15 cellular contexts compared by ENCODE assay signal in the genomic region with DNA sequence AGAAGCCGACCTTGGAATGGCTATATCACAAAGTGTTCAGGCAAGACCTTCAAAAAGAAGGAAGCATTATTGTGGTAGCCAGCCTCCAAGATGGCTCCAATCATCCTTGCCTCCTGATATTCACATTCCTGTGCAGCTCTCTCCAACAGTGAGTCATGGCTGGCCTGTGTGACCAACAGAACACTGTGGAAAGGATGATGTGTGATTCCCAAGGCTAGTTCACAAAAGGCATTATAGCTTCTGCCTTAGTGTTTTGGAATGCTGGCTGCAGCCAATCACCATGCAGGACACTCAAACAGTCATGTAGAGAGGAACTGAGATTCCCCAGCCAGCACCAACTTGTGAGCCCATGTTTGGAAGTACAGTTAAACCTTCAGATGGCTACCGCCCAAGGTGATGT.
DNase-seq lines count a peak whose midpoint lies in the region; ATAC-seq, FAIRE-seq and TF ChIP-seq lines count a peak whose summit lies in the region.
"Had no signal": no experiment of that assay in that cellular context is flagged by ENCODE, and none has a peak within 500 bp of the region (broad histone marks: within the 10 kb centered on the region; RNA-seq: fewer than 3 reads in every experiment).

No MANE protein-coding gene starts in this region.

- H3K9me3 ChIP-seq in A549 (no peaks in the 10 kb centered on the region), mammary epithelial cell (replicated peaks; ENCODE audit: insufficient read depth, low read length) (no peaks in the 10 kb centered on the region)
- H3K9me3 ChIP-seq: heart right ventricle had no signal

- H3K27ac ChIP-seq in A549 (no peak overlapping the region), mammary epithelial cell (ENCODE audit: insufficient read depth, low read depth, low read length) (peak overlapping the region; percentile 61)
- H3K27ac ChIP-seq: heart right ventricle had no signal

- WGBS in A549 (ENCODE audit: missing lambda C conversion rate): 80% methylated on average over 2 of the region's 2 CpGs
- 16% methylated on average over 2 of the region's 2 CpGs for WGBS in mammary epithelial cell (ENCODE audit: low coverage, missing lambda C conversion rate)

- H3K27ac Mint-ChIP-seq in activated T-helper 17 cell treated with anti-CD3 and anti-CD28 coated beads, Interleukin-2, amount 50 U/mL, for 72 hours: no peak overlapping the region
- H3K27ac Mint-ChIP-seq: T-cell had no signal

- DNase-seq in A549 (ENCODE audit: low read depth in 1 of 2, low spot score in 1 of 2) (peak; percentile 34 to 79), HT1080 (ENCODE audit: low read depth) (peak; percentile 98), mammary epithelial cell (peak; percentile 81), iris pigment epithelial cell (ENCODE audit: low read depth) (peak; percentile 100), CD1c-positive myeloid dendritic cell (ENCODE audit: extremely low spot score) (no peak)
- no peak for DNase-seq in activated CD4-positive, alpha-beta T cell treated with anti-CD3 and anti-CD28 coated beads, Interleukin-2, amount 50 U/mL, for 4 hours
- DNase-seq in activated CD4-positive, CD25-positive, alpha-beta regulatory T cell (lab: John Stamatoyannopoulos, UW): no peak
- DNase-seq: aorta; heart right ventricle; Karpas-422; NCI-H510A; stimulated activated CD4-positive, alpha-beta T cell treated with anti-CD3 and anti-CD28 coated beads, Interleukin-4, amount 100 ng/mL, for 4 hours; T-cell had no signal

- H3K4me2 ChIP-seq in A549 (no peak overlapping the region), mammary epithelial cell (ENCODE audit: insufficient read depth, low read depth, low read length) (peak overlapping the region; percentile 48)

- intact Hi-C loops in mammary epithelial cell (cut with micrococcal nuclease): no loop called here

- no peak for TF ChIP-seq RAD21 in A549 (conservative IDR thresholded peaks at IDR 0.05 in 1 of 2, IDR thresholded peaks at IDR 0.05 in 1 of 2)

- dilution Hi-C loops in mammary epithelial cell (cut with HindIII; ENCODE audit: low sequenced_read_pairs): no loop called here

- H3K27me3 Mint-ChIP-seq in activated T-helper 17 cell treated with anti-CD3 and anti-CD28 coated beads, Interleukin-2, amount 50 U/mL, for 72 hours: no peaks in the 10 kb centered on the region
- H3K27me3 Mint-ChIP-seq: T-cell had no signal

- H3K79me2 ChIP-seq in mammary epithelial cell (ENCODE audit: insufficient read depth, low read length): peaks cover 4% of the 10 kb centered on the region

- in situ Hi-C loops in mammary epithelial cell (cut with MboI; ENCODE audit: low sequenced_read_pairs in 2 of 2): no loop called here

- ATAC-seq in A549: peak; percentile 96 to 99
- ATAC-seq in activated T-helper 17 cell treated with anti-CD3 and anti-CD28 coated beads, Interleukin-2, amount 50 U/mL, for 72 hours (replicated peaks): no peak
- ATAC-seq: heart right ventricle, T-cell had no signal

- H3K4me1 ChIP-seq in A549 (no peaks in the 10 kb centered on the region), mammary epithelial cell (ENCODE audit: insufficient read depth, low read length) (peaks cover 16% of the 10 kb centered on the region)
- H3K4me1 ChIP-seq: heart right ventricle had no signal

- peaks cover 60% of the 10 kb centered on the region for H3K36me3 Mint-ChIP-seq in activated T-helper 17 cell treated with anti-CD3 and anti-CD28 coated beads, Interleukin-2, amount 50 U/mL, for 72 hours (ENCODE audit: low read depth)

- FAIRE-seq in A549 (lab: Jason Lieb, UNC): peak; percentile 23

- POLR2A ChIA-PET in A549 (lab: Yijun Ruan, JAX): no interaction called here

- no peaks in the 10 kb centered on the region for H3K9me3 Mint-ChIP-seq in activated T-helper 17 cell treated with anti-CD3 and anti-CD28 coated beads, Interleukin-2, amount 50 U/mL, for 72 hours
- H3K9me3 Mint-ChIP-seq: neural crest cell, T-cell had no signal

- H3K36me3 ChIP-seq in mammary epithelial cell (ENCODE audit: insufficient read depth, low read length): peaks cover 25% of the 10 kb centered on the region

- H3K4me3 Mint-ChIP-seq in activated T-helper 17 cell treated with anti-CD3 and anti-CD28 coated beads, Interleukin-2, amount 50 U/mL, for 72 hours: no peak overlapping the region
- H3K4me3 Mint-ChIP-seq: neural crest cell, T-cell had no signal

- TF ChIP-seq CTCF in A549 (IDR thresholded peaks at IDR 0.05) (no peak), mammary epithelial cell (conservative IDR thresholded peaks at IDR 0.05 in 1 of 2, IDR thresholded peaks at IDR 0.05 in 1 of 2; ENCODE audit: extremely low read depth in 1 of 2, insufficient read depth in 1 of 2, low read depth in 1 of 2, low read length in 2 of 2) (no peak)

- H3K4me1 Mint-ChIP-seq in activated T-helper 17 cell treated with anti-CD3 and anti-CD28 coated beads, Interleukin-2, amount 50 U/mL, for 72 hours: no peaks in the 10 kb centered on the region
- H3K4me1 Mint-ChIP-seq: T-cell had no signal

- no peak for TF ChIP-seq EP300 in A549 (IDR thresholded peaks at IDR 0.05)

- H3K27me3 ChIP-seq in mammary epithelial cell (ENCODE audit: insufficient read depth, low read length): no peaks in the 10 kb centered on the region
- H3K27me3 ChIP-seq: heart right ventricle had no signal

- peak overlapping the region; percentile 51 for H2AFZ ChIP-seq in mammary epithelial cell (ENCODE audit: low read depth, low read length)

- H3K4me3 ChIP-seq in A549: no peak overlapping the region
- no peak overlapping the region for H3K4me3 ChIP-seq in mammary epithelial cell (replicated peaks in 1 of 3; ENCODE audit: insufficient read depth in 1 of 3, low read depth in 2 of 3, low read length in 3 of 3)
- H3K4me3 ChIP-seq: heart right ventricle had no signal

- TF ChIP-seq POLR2A in A549 (IDR thresholded peaks at IDR 0.05; ENCODE audit: low read length): no peak

- no peaks in the 10 kb centered on the region for H4K20me1 ChIP-seq in mammary epithelial cell (ENCODE audit: insufficient read depth, low read length)

- BruUV-seq in mammary epithelial cell (replicated peaks; lab: Mats Ljungman, UMichigan): no TSS peak

- no peak overlapping the region for H3K9ac ChIP-seq in mammary epithelial cell (ENCODE audit: insufficient read depth, low read length)

- CTCF ChIA-PET in A549 (lab: Yijun Ruan, JAX) (interaction anchor here (0.7 to 1.4 kb wide), 4 partner anchors 36 to 679 kb away, joined by 3 to 4 read pairs (median 3); no protein-coding TSS in a partner anchor), mammary epithelial cell (lab: Charles Lee; ENCODE audit: low non-redundant PET) (no interaction called here)

TF ChIP-seq in A549, 52 proteins besides CTCF, POLR2A, EP300 and RAD21:
- TF ChIP-seq FOSL2 (IDR thresholded peaks at IDR 0.05) (no peak), FOSL2 (CRISPR knock-in tag; IDR thresholded peaks at IDR 0.05) (peak; percentile 71), TFCP2L1 (CRISPR knock-in tag; IDR thresholded peaks at IDR 0.05) (no peak), KDM5A (IDR thresholded peaks at IDR 0.05) (no peak)

Comparison
In these comparisons a context has a peak if more than half of its experiments do, and no peak if none do; other contexts are left out.
1. DNase-seq: peak in A549 (2 of 2), HT1080 (single experiment), mammary epithelial cell (single experiment) and iris pigment epithelial cell (single experiment); none in CD1c-positive myeloid dendritic cell (single experiment), activated CD4-positive, alpha-beta T cell treated with anti-CD3 and anti-CD28 coated beads, Interleukin-2, amount 50 U/mL, for 4 hours (0 of 2) and activated CD4-positive, CD25-positive, alpha-beta regulatory T cell (0 of 4).